In genomic region chr14:89911018-89911919, GRCh38 we compare ENCODE assay signal across 8 cellular contexts. TPM values are rescaled to one million over a fixed set of nuclear protein-coding genes. Genes with fewer than 3 reads are reported as not detected.
A peak's percentile ranks its signal among the peaks of the same experiment; 100 is the strongest.
DNase-seq lines count a peak whose midpoint lies in the region; ATAC-seq and TF ChIP-seq lines count a peak whose summit lies in the region.

No MANE protein-coding gene starts in this region.

- H3K27me3 ChIP-seq in layer of hippocampus (ENCODE audit: control insufficient read depth, insufficient read depth, low read length) (no peaks in the 10 kb centered on the region), suprapubic skin (no peaks in the 10 kb centered on the region)

- H3K4me3 ChIP-seq in suprapubic skin = no peak overlapping the region

- no peaks in the 10 kb centered on the region for H3K36me3 ChIP-seq in suprapubic skin

- TF ChIP-seq POLR2A in suprapubic skin (IDR thresholded peaks at IDR 0.05) = no peak

- DNase-seq in NCI-H1092 treated with DMSO at 0.1 percent for 48 hours (lab: John Stamatoyannopoulos, UW) (peak; percentile 17), NCI-H1092 (lab: John Stamatoyannopoulos, UW) (no peak), astrocyte of the hippocampus (ENCODE audit: low read depth, low spot score) (peak; percentile 92), suprapubic skin (ENCODE audit: low spot score in 2 of 2) (peak in 1 of 2 donors; percentile 68), SIG-M5 (lab: John Stamatoyannopoulos, UW) (no peak), OCI-M1 (lab: John Stamatoyannopoulos, UW) (no peak)

- H3K9me3 ChIP-seq in suprapubic skin = no peaks in the 10 kb centered on the region

- no peak for TF ChIP-seq EP300 in suprapubic skin (IDR thresholded peaks at IDR 0.05)

- no peak for TF ChIP-seq CTCF in suprapubic skin (IDR thresholded peaks at IDR 0.05)

- H3K27ac ChIP-seq in layer of hippocampus (ENCODE audit: low read depth, low read length) (peak overlapping the region; percentile 88), suprapubic skin (peak overlapping the region; percentile 67)

- WGBS in suprapubic skin = 38% methylated on average over 11 of the region's 11 CpGs

- peaks cover 22% of the 10 kb centered on the region for H3K4me1 ChIP-seq in suprapubic skin

- ATAC-seq in GM21360 (IDR thresholded peaks at IDR 0.05; ENCODE audit: unreplicated experiment) = no peak

RNA-seq across cellular contexts. Expression of gene EFCAB11, which starts 43.3 kb away (rescaled TPM):
- 1 to 10 TPM; 3.2 to 5.1 (median 3.7) TPM for total RNA-seq in suprapubic skin

RNA-seq across cellular contexts. Expression of gene TDP1, which starts 44.5 kb away (rescaled TPM):
- total RNA-seq in suprapubic skin = 10 to 100 TPM; 10.8 to 25.8 (median 18.1) TPM

Comparison
In these comparisons a context has a peak if more than half of its experiments do, and no peak if none do; other contexts are left out.
1. DNase-seq: peak in NCI-H1092 treated with DMSO at 0.1 percent for 48 hours (single experiment) and astrocyte of the hippocampus (single experiment); none in NCI-H1092 (single experiment), SIG-M5 (single experiment) and OCI-M1 (single experiment).